Comparison of ENCODE assay signal across 8 cellular contexts in genomic region chr6:153032255-153032882, GRCh38. TPM values are rescaled to one million over a fixed set of nuclear protein-coding genes. Genes with fewer than 3 reads are reported as not detected.
DNase-seq lines count a peak whose midpoint lies in the region; ATAC-seq and TF ChIP-seq lines count a peak whose summit lies in the region.

No MANE protein-coding gene starts in this region.

- TF ChIP-seq CTCF in NB4 (IDR thresholded peaks at IDR 0.05; ENCODE audit: low read depth, low read length) = no peak
- TF ChIP-seq CTCF in mammary epithelial cell (conservative IDR thresholded peaks at IDR 0.05 in 1 of 2, IDR thresholded peaks at IDR 0.05 in 1 of 2; ENCODE audit: extremely low read depth in 1 of 2, insufficient read depth in 1 of 2, low read depth in 1 of 2, low read length in 2 of 2) = peak; percentile 38 to 40

- H3K9ac ChIP-seq in mammary epithelial cell (ENCODE audit: insufficient read depth, low read length) = no peak overlapping the region

- DNase-seq in DMS 273 (lab: John Stamatoyannopoulos, UW; ENCODE audit: unreplicated experiment) (peak; percentile 21), DMS 273 treated with DMSO at 0.1 percent for 48 hours (lab: John Stamatoyannopoulos, UW) (no peak), NB4 (ENCODE audit: low read depth) (peak; percentile 39), mammary epithelial cell (peak; percentile 19), midbrain (lab: John Stamatoyannopoulos, UW) (peak; percentile 9), NCI-H226 (no peak), activated gamma-delta T cell (lab: John Stamatoyannopoulos, UW) (no peak)

- H3K4me3 ChIP-seq in NB4 (ENCODE audit: low read depth, low read length) = no peak overlapping the region
- H3K4me3 ChIP-seq in mammary epithelial cell (replicated peaks in 1 of 3; ENCODE audit: insufficient read depth in 1 of 3, low read depth in 2 of 3, low read length in 3 of 3) = no peak overlapping the region

- in situ Hi-C loops in mammary epithelial cell (cut with MboI; ENCODE audit: low sequenced_read_pairs in 2 of 2) = loop anchor here in 1 of 2 donors (25.0 kb wide), 1 partner anchor 480 kb away; no protein-coding TSS in a partner anchor

- BruUV-seq in mammary epithelial cell (replicated peaks; lab: Mats Ljungman, UMichigan) = no TSS peak

- ATAC-seq in HG03135 (IDR thresholded peaks at IDR 0.05; ENCODE audit: unreplicated experiment) = no peak

- CTCF ChIA-PET in mammary epithelial cell (lab: Charles Lee; ENCODE audit: low non-redundant PET) = interaction anchor here (0.6 to 0.8 kb wide), 6 partner anchors 49 to 1081 kb away, joined by 3 to 15 read pairs (median 4); no protein-coding TSS in a partner anchor

- H3K9me3 ChIP-seq in mammary epithelial cell (replicated peaks; ENCODE audit: insufficient read depth, low read length) = no peaks in the 10 kb centered on the region

- no peaks in the 10 kb centered on the region for H3K79me2 ChIP-seq in mammary epithelial cell (ENCODE audit: insufficient read depth, low read length)

- 51% methylated on average over 9 of the region's 9 CpGs for WGBS in mammary epithelial cell (ENCODE audit: low coverage, missing lambda C conversion rate)

- intact Hi-C loops in mammary epithelial cell (cut with micrococcal nuclease) = loop anchor here (1.0 to 5.0 kb wide), 5 partner anchors 76 to 480 kb away; no protein-coding TSS in a partner anchor

- no peak for TF ChIP-seq POLR2A in NB4 (IDR thresholded peaks at IDR 0.05; ENCODE audit: extremely low read depth, insufficient read length)

- dilution Hi-C loops in mammary epithelial cell (cut with HindIII; ENCODE audit: low sequenced_read_pairs) = no loop called here

- no peaks in the 10 kb centered on the region for H4K20me1 ChIP-seq in mammary epithelial cell (ENCODE audit: insufficient read depth, low read length)

- no peaks in the 10 kb centered on the region for H3K27me3 ChIP-seq in mammary epithelial cell (ENCODE audit: insufficient read depth, low read length)

- H3K27ac ChIP-seq in mammary epithelial cell (ENCODE audit: insufficient read depth, low read depth, low read length) = peak overlapping the region; percentile 49

- H3K36me3 ChIP-seq in mammary epithelial cell (ENCODE audit: insufficient read depth, low read length) = no peaks in the 10 kb centered on the region

- H3K4me2 ChIP-seq in mammary epithelial cell (ENCODE audit: insufficient read depth, low read depth, low read length) = no peak overlapping the region

- H3K4me1 ChIP-seq in mammary epithelial cell (ENCODE audit: insufficient read depth, low read length) = peaks cover 16% of the 10 kb centered on the region

- no peak overlapping the region for H2AFZ ChIP-seq in mammary epithelial cell (ENCODE audit: low read depth, low read length)

RNA-seq across cellular contexts. Expression of gene MTRF1L, which starts 29.9 kb away (rescaled TPM):
- 10 to 100 TPM; 15.2 to 27.0 TPM for total RNA-seq in mammary epithelial cell
- polyA plus RNA-seq in mammary epithelial cell = 11.9 TPM
- 8.2 TPM for polyA minus RNA-seq in mammary epithelial cell

RNA-seq across cellular contexts. Expression of gene FBXO5, which starts 49.5 kb away (rescaled TPM):
- total RNA-seq in mammary epithelial cell = 10 to 100 TPM in 1 of 2 donors, 1 to 10 TPM in 1; 2.2 to 18.9 TPM
- 14.4 TPM for polyA plus RNA-seq in mammary epithelial cell
- polyA minus RNA-seq in mammary epithelial cell = 8.9 TPM

Comparison
In these comparisons a context has a peak if more than half of its experiments do, and no peak if none do; other contexts are left out.
1. DNase-seq: peak in DMS 273 (single experiment), NB4 (single experiment), mammary epithelial cell (single experiment) and midbrain (single experiment); none in DMS 273 treated with DMSO at 0.1 percent for 48 hours (single experiment), NCI-H226 (single experiment) and activated gamma-delta T cell (single experiment).